ENCODE assay signal across 18 cellular contexts in the genomic region with DNA sequence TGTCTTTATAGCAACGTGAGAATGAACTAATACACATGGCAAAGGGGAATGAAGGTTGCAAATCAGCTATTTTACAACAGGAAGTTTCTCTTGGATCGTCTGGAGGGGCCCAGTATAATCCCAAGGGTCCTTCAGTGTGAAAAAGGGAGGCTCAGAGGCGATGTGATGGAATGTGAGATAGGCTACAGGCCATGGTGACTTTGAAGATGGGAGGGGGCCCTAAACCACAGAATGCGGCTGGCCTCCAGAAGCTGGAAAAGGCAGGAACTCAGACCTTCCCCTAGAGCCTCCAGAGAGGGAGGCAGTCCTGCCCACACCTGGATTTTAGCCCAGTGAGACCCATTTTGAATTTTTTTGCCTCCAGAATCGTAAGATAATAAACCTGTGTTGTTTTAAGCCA.
DNase-seq lines count a peak whose midpoint lies in the region; ATAC-seq, FAIRE-seq and TF ChIP-seq lines count a peak whose summit lies in the region.
"Had no signal": no experiment of that assay in that cellular context is flagged by ENCODE, and none has a peak within 500 bp of the region (broad histone marks: within the 10 kb centered on the region; RNA-seq: fewer than 3 reads in every experiment).

No MANE protein-coding gene starts in this region.

- peaks cover 22% of the 10 kb centered on the region for H3K4me1 ChIP-seq in RWPE2 (ENCODE audit: insufficient read depth, poor library complexity, severe bottlenecking)
- peaks cover 12% of the 10 kb centered on the region for H3K4me1 ChIP-seq in CD8-positive, alpha-beta memory T cell (ENCODE audit: insufficient read depth, low read length)

- intact Hi-C loops in CD14-positive monocyte (cut with micrococcal nuclease) = loop anchor here (5.0 kb wide), 1 partner anchor 70 kb away; a partner anchor contains a TSS

- H3K4me3 Mint-ChIP-seq in CD14-positive monocyte = no peak overlapping the region
- H3K4me3 Mint-ChIP-seq in nephron = no peak overlapping the region
- no peak overlapping the region for H3K4me3 Mint-ChIP-seq in CD8-positive, alpha-beta memory T cell
- H3K4me3 Mint-ChIP-seq in natural killer cell treated with Interleukin-12 subunit alpha and Interleukin-12 subunit beta and Interleukin-15 and Interleukin-18, amount 100 ng/mL, for 72 hours = no peak overlapping the region
- H3K4me3 Mint-ChIP-seq: CD4-positive, CD25-positive, alpha-beta regulatory T cell had no signal

- no peak for DNase-seq in CD14-positive monocyte (ENCODE audit: low spot score)
- DNase-seq in RWPE2 (ENCODE audit: low spot score) = no peak
- peak; percentile 49 for DNase-seq in left kidney (ENCODE audit: low read depth, low spot score)
- DNase-seq in CD8-positive, alpha-beta memory T cell = no peak
- no peak for DNase-seq in NCI-H1417 treated with DMSO at 0.1 percent for 48 hours (lab: John Stamatoyannopoulos, UW)
- DNase-seq in GM19239 (ENCODE audit: insufficient read length, low spot score) = no peak
- no peak for DNase-seq in natural killer cell treated with Interleukin-12 subunit alpha and Interleukin-12 subunit beta and Interleukin-15 and Interleukin-18, amount 100 ng/mL, for 72 hours (ENCODE audit: low spot score)
- DNase-seq: CD4-positive, CD25-positive, alpha-beta regulatory T cell; GM23248; KBM-7; NCI-H1092 treated with DMSO at 0.1 percent for 48 hours; NCI-H1694; NCI-H510A treated with DMSO at 0.1 percent for 48 hours; Peyer's patch; SHP77; SK-N-SH had no signal

- H3K27ac Mint-ChIP-seq in CD14-positive monocyte (peak overlapping the region; percentile 95 to 99 (median 97)), nephron (peak overlapping the region; percentile 63 to 96 (median 68))
- no peak overlapping the region for H3K27ac Mint-ChIP-seq in CD8-positive, alpha-beta memory T cell
- H3K27ac Mint-ChIP-seq in natural killer cell treated with Interleukin-12 subunit alpha and Interleukin-12 subunit beta and Interleukin-15 and Interleukin-18, amount 100 ng/mL, for 72 hours = no peak overlapping the region
- H3K27ac Mint-ChIP-seq: CD4-positive, CD25-positive, alpha-beta regulatory T cell had no signal

- no peak for FAIRE-seq in GM19239 (lab: Jason Lieb, UNC)
- FAIRE-seq: A204.1 had no signal

- no peak for TF ChIP-seq CTCF in CD14-positive monocyte (IDR thresholded peaks at IDR 0.05)
- no peak for TF ChIP-seq CTCF in RWPE2 (IDR thresholded peaks at IDR 0.05; ENCODE audit: poor library complexity, severe bottlenecking)
- TF ChIP-seq CTCF in nephron (IDR thresholded peaks at IDR 0.05; ENCODE audit: unreplicated experiment in 3 of 3) = no peak

- H3K4me1 Mint-ChIP-seq in CD14-positive monocyte (peaks cover 83% of the 10 kb centered on the region), nephron (peaks cover 22% of the 10 kb centered on the region)
- peaks cover 2 to 4% (median 3%) of the 10 kb centered on the region in 3 donors for H3K4me1 Mint-ChIP-seq in CD8-positive, alpha-beta memory T cell
- H3K4me1 Mint-ChIP-seq in natural killer cell treated with Interleukin-12 subunit alpha and Interleukin-12 subunit beta and Interleukin-15 and Interleukin-18, amount 100 ng/mL, for 72 hours (ENCODE audit: low read depth in 2 of 2) = peaks cover 0 to 5% of the 10 kb centered on the region in 2 donors

- H3K36me3 ChIP-seq in RWPE2 (ENCODE audit: low read depth) = no peaks in the 10 kb centered on the region
- H3K36me3 ChIP-seq in CD8-positive, alpha-beta memory T cell (ENCODE audit: insufficient read depth, low read length) = no peaks in the 10 kb centered on the region
- H3K36me3 ChIP-seq: Peyer's patch had no signal

- no peaks in the 10 kb centered on the region for H3K27me3 ChIP-seq in RWPE2 (ENCODE audit: insufficient read depth, poor library complexity, severe bottlenecking)
- H3K27me3 ChIP-seq in CD8-positive, alpha-beta memory T cell (ENCODE audit: insufficient read depth, low read length, poor library complexity, severe bottlenecking) = no peaks in the 10 kb centered on the region
- H3K27me3 ChIP-seq: Peyer's patch had no signal

- peak overlapping the region; percentile 65 for H3K27ac ChIP-seq in RWPE2 (ENCODE audit: poor library complexity, severe bottlenecking)
- H3K27ac ChIP-seq in CD8-positive, alpha-beta memory T cell (ENCODE audit: low read depth, low read length) = no peak overlapping the region
- H3K27ac ChIP-seq: GM23248 had no signal

- H3K36me3 Mint-ChIP-seq in CD14-positive monocyte = peaks cover 0 to 10% of the 10 kb centered on the region in 2 donors
- H3K36me3 Mint-ChIP-seq in nephron (ENCODE audit: low read depth) = no peaks in the 10 kb centered on the region
- no peaks in the 10 kb centered on the region for H3K36me3 Mint-ChIP-seq in CD8-positive, alpha-beta memory T cell
- no peaks in the 10 kb centered on the region for H3K36me3 Mint-ChIP-seq in natural killer cell treated with Interleukin-12 subunit alpha and Interleukin-12 subunit beta and Interleukin-15 and Interleukin-18, amount 100 ng/mL, for 72 hours
- H3K36me3 Mint-ChIP-seq: CD4-positive, CD25-positive, alpha-beta regulatory T cell had no signal

- H3K4me3 ChIP-seq in RWPE2 (ENCODE audit: severe bottlenecking) = no peak overlapping the region
- H3K4me3 ChIP-seq in CD8-positive, alpha-beta memory T cell (ENCODE audit: low read length) = no peak overlapping the region
- H3K4me3 ChIP-seq: GM23248, Peyer's patch had no signal

- POLR2A ChIA-PET in CD8-positive, alpha-beta memory T cell (lab: Charles Lee) = no interaction called here

- H3K27me3 Mint-ChIP-seq in CD14-positive monocyte (ENCODE audit: low read depth in 3 of 3) (no peaks in the 10 kb centered on the region), nephron (ENCODE audit: low read depth) (no peaks in the 10 kb centered on the region)
- peaks cover 4 to 22% of the 10 kb centered on the region in 2 donors for H3K27me3 Mint-ChIP-seq in CD8-positive, alpha-beta memory T cell
- H3K27me3 Mint-ChIP-seq in natural killer cell treated with Interleukin-12 subunit alpha and Interleukin-12 subunit beta and Interleukin-15 and Interleukin-18, amount 100 ng/mL, for 72 hours = peaks cover 3 to 10% of the 10 kb centered on the region in 2 donors

- H3K9me3 Mint-ChIP-seq in CD14-positive monocyte (no peaks in the 10 kb centered on the region), nephron (no peaks in the 10 kb centered on the region)
- H3K9me3 Mint-ChIP-seq in CD8-positive, alpha-beta memory T cell = no peaks in the 10 kb centered on the region
- H3K9me3 Mint-ChIP-seq in natural killer cell treated with Interleukin-12 subunit alpha and Interleukin-12 subunit beta and Interleukin-15 and Interleukin-18, amount 100 ng/mL, for 72 hours = no peaks in the 10 kb centered on the region
- H3K9me3 Mint-ChIP-seq: CD4-positive, CD25-positive, alpha-beta regulatory T cell had no signal

- ATAC-seq in RWPE2 (ENCODE audit: low read depth) = no peak
- no peak for ATAC-seq in natural killer cell treated with Interleukin-12 subunit alpha and Interleukin-12 subunit beta and Interleukin-15 and Interleukin-18, amount 100 ng/mL, for 72 hours

- CTCF ChIA-PET in CD8-positive, alpha-beta memory T cell (lab: Charles Lee) = no interaction called here

- H3K9me3 ChIP-seq in RWPE2 (ENCODE audit: severe bottlenecking) = no peaks in the 10 kb centered on the region
- no peaks in the 10 kb centered on the region for H3K9me3 ChIP-seq in CD8-positive, alpha-beta memory T cell (ENCODE audit: low read length)
- H3K9me3 ChIP-seq: Peyer's patch, SK-N-SH had no signal

Comparison
In these comparisons a context has a peak if more than half of its experiments do, and no peak if none do; other contexts are left out.
1. H3K27ac Mint-ChIP-seq: peak in CD14-positive monocyte (7 of 7) and nephron (3 of 3); none in CD8-positive, alpha-beta memory T cell (0 of 8) and natural killer cell treated with Interleukin-12 subunit alpha and Interleukin-12 subunit beta and Interleukin-15 and Interleukin-18, amount 100 ng/mL, for 72 hours (0 of 2).